9 cellular contexts compared by ENCODE assay signal in the genomic region with DNA sequence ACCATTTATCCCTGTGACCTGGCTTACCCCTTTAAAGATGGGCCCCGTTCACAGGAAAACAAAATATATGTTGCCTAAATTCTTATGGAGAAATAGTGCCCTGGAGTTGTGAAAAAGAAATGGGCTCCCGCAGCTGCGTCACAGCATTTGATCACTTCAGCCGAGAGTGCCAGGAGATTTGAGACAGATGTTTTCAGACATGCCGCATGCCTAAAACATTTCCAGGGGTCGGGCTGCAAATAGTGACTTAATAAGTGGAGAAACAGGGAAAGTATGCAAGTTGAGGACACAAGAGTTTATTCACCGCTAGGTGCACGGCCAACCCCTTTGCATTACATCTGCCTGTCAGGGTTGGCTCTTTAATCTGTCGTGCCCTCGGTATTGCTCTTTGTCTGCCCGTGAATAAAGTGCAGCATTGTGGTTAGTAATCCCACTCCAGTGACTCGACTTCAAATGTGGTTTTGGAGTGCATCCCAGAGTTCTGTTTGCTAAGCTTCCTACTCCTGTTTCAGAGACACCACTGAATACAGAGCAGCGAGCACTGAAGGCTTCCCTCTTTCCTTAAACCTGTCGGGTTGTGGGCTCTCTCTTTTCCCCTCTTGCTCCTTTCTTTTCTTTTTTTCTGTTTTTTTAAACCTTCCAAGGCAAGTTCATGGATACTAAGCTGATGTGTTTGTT.
DNase-seq lines count a peak whose midpoint lies in the region; ATAC-seq and TF ChIP-seq lines count a peak whose summit lies in the region.
"Had no signal": no experiment of that assay in that cellular context is flagged by ENCODE, and none has a peak within 500 bp of the region (broad histone marks: within the 10 kb centered on the region; RNA-seq: fewer than 3 reads in every experiment).

No MANE protein-coding gene starts in this region.

- no peaks in the 10 kb centered on the region for H3K36me3 Mint-ChIP-seq in activated T-helper 1 cell treated with anti-CD3 and anti-CD28 coated beads, Interleukin-12 subunit alpha, Interleukin-12 subunit beta, Interleukin-2, Interleukin-4 antibody, amounts not matched to agents 30 ng/mL and 10 ng/mL and 1 ng/mL, durations not matched to agents 14 hours and 24 hours and 36 hours (ENCODE audit: low read depth)
- H3K36me3 Mint-ChIP-seq in natural killer cell treated with Interleukin-12 subunit alpha and Interleukin-12 subunit beta and Interleukin-15 and Interleukin-18, amount 100 ng/mL, for 72 hours, result no peaks in the 10 kb centered on the region

- no peak overlapping the region for H3K4me3 Mint-ChIP-seq in activated T-helper 1 cell treated with anti-CD3 and anti-CD28 coated beads, Interleukin-12 subunit alpha, Interleukin-12 subunit beta, Interleukin-2, Interleukin-4 antibody, amounts not matched to agents 30 ng/mL and 10 ng/mL and 1 ng/mL, durations not matched to agents 14 hours and 24 hours and 36 hours
- H3K4me3 Mint-ChIP-seq in natural killer cell treated with Interleukin-12 subunit alpha and Interleukin-12 subunit beta and Interleukin-15 and Interleukin-18, amount 100 ng/mL, for 72 hours, result no peak overlapping the region
- H3K4me3 Mint-ChIP-seq: B cell had no signal

- H3K4me3 ChIP-seq in kidney epithelial cell (ENCODE audit: low read depth, low read length), result peak overlapping the region; percentile 16

- H3K27ac ChIP-seq in substantia nigra (ENCODE audit: low read depth, low read length, poor library complexity, severe bottlenecking), result peak overlapping the region; percentile 35

- intact Hi-C loops in Right ventricle myocardium inferior (cut with DNase I) (loop anchor here (5.0 kb wide), 2 partner anchors 42 to 83 kb away; no protein-coding TSS in a partner anchor), cardiac septum (cut with DNase I) (loop anchor here (5.0 to 10.0 kb wide), 3 partner anchors 78 to 359 kb away; no protein-coding TSS in a partner anchor)
- intact Hi-C loops in activated T-helper 1 cell treated with anti-CD3 and anti-CD28 coated beads, Interleukin-12 subunit alpha, Interleukin-12 subunit beta, Interleukin-2, Interleukin-4 antibody, amounts not matched to agents 30 ng/mL and 10 ng/mL and 1 ng/mL, durations not matched to agents 14 hours and 24 hours and 36 hours (cut with micrococcal nuclease), result no loop called here

- no peaks in the 10 kb centered on the region for H3K9me3 Mint-ChIP-seq in activated T-helper 1 cell treated with anti-CD3 and anti-CD28 coated beads, Interleukin-12 subunit alpha, Interleukin-12 subunit beta, Interleukin-2, Interleukin-4 antibody, amounts not matched to agents 30 ng/mL and 10 ng/mL and 1 ng/mL, durations not matched to agents 14 hours and 24 hours and 36 hours
- no peaks in the 10 kb centered on the region for H3K9me3 Mint-ChIP-seq in natural killer cell treated with Interleukin-12 subunit alpha and Interleukin-12 subunit beta and Interleukin-15 and Interleukin-18, amount 100 ng/mL, for 72 hours

- DNase-seq in Right ventricle myocardium inferior (ENCODE audit: missing footprints), result peak; percentile 67
- DNase-seq in cardiac septum (ENCODE audit: low spot score), result no peak
- DNase-seq in astrocyte of the hippocampus (ENCODE audit: low read depth, low spot score), result peak; percentile 98
- DNase-seq in kidney epithelial cell (ENCODE audit: low read depth), result peak; percentile 82
- peak in 30 of 49 donors; percentile 2 to 67 (median 34) for DNase-seq in substantia nigra (lab: John Stamatoyannopoulos, UW)
- no peak for DNase-seq in activated T-helper 1 cell treated with anti-CD3 and anti-CD28 coated beads, Interleukin-12 subunit alpha, Interleukin-12 subunit beta, Interleukin-2, Interleukin-4 antibody, amounts not matched to agents 30 ng/mL and 10 ng/mL and 1 ng/mL, durations not matched to agents 14 hours and 24 hours and 36 hours (ENCODE audit: low spot score)
- no peak for DNase-seq in natural killer cell treated with Interleukin-12 subunit alpha and Interleukin-12 subunit beta and Interleukin-15 and Interleukin-18, amount 100 ng/mL, for 72 hours (ENCODE audit: low spot score)

- H3K36me3 ChIP-seq in kidney epithelial cell (ENCODE audit: control insufficient read depth, insufficient read depth, low read length), result no peaks in the 10 kb centered on the region

- no peak for TF ChIP-seq CTCF in kidney epithelial cell (IDR thresholded peaks at IDR 0.05; ENCODE audit: insufficient read depth, low read length, poor library complexity, severe bottlenecking)

- no peaks in the 10 kb centered on the region for H3K27me3 ChIP-seq in kidney epithelial cell (ENCODE audit: control insufficient read depth, insufficient read depth, low read length)

- ATAC-seq in Right ventricle myocardium inferior (peak; percentile 78), GM21515 (IDR thresholded peaks at IDR 0.05; ENCODE audit: unreplicated experiment) (no peak)
- ATAC-seq in natural killer cell treated with Interleukin-12 subunit alpha and Interleukin-12 subunit beta and Interleukin-15 and Interleukin-18, amount 100 ng/mL, for 72 hours, result no peak

- no peaks in the 10 kb centered on the region for H3K4me1 Mint-ChIP-seq in activated T-helper 1 cell treated with anti-CD3 and anti-CD28 coated beads, Interleukin-12 subunit alpha, Interleukin-12 subunit beta, Interleukin-2, Interleukin-4 antibody, amounts not matched to agents 30 ng/mL and 10 ng/mL and 1 ng/mL, durations not matched to agents 14 hours and 24 hours and 36 hours (ENCODE audit: low read depth)
- peaks cover 0 to 4% of the 10 kb centered on the region in 2 donors for H3K4me1 Mint-ChIP-seq in natural killer cell treated with Interleukin-12 subunit alpha and Interleukin-12 subunit beta and Interleukin-15 and Interleukin-18, amount 100 ng/mL, for 72 hours (ENCODE audit: low read depth in 2 of 2)
- H3K4me1 Mint-ChIP-seq: B cell had no signal

- H3K27me3 Mint-ChIP-seq in activated T-helper 1 cell treated with anti-CD3 and anti-CD28 coated beads, Interleukin-12 subunit alpha, Interleukin-12 subunit beta, Interleukin-2, Interleukin-4 antibody, amounts not matched to agents 30 ng/mL and 10 ng/mL and 1 ng/mL, durations not matched to agents 14 hours and 24 hours and 36 hours (ENCODE audit: insufficient read depth), result peaks cover 4% of the 10 kb centered on the region
- peaks cover 3 to 9% of the 10 kb centered on the region in 2 donors for H3K27me3 Mint-ChIP-seq in natural killer cell treated with Interleukin-12 subunit alpha and Interleukin-12 subunit beta and Interleukin-15 and Interleukin-18, amount 100 ng/mL, for 72 hours

- no peak overlapping the region for H3K27ac Mint-ChIP-seq in activated T-helper 1 cell treated with anti-CD3 and anti-CD28 coated beads, Interleukin-12 subunit alpha, Interleukin-12 subunit beta, Interleukin-2, Interleukin-4 antibody, amounts not matched to agents 30 ng/mL and 10 ng/mL and 1 ng/mL, durations not matched to agents 14 hours and 24 hours and 36 hours
- H3K27ac Mint-ChIP-seq in natural killer cell treated with Interleukin-12 subunit alpha and Interleukin-12 subunit beta and Interleukin-15 and Interleukin-18, amount 100 ng/mL, for 72 hours, result no peak overlapping the region
- H3K27ac Mint-ChIP-seq: B cell had no signal

Comparison
In these comparisons a context has a peak if more than half of its experiments do, and no peak if none do; other contexts are left out.
1. DNase-seq: peak in Right ventricle myocardium inferior (single experiment), astrocyte of the hippocampus (single experiment), kidney epithelial cell (single experiment) and substantia nigra (30 of 49); none in cardiac septum (single experiment), activated T-helper 1 cell treated with anti-CD3 and anti-CD28 coated beads, Interleukin-12 subunit alpha, Interleukin-12 subunit beta, Interleukin-2, Interleukin-4 antibody, amounts not matched to agents 30 ng/mL and 10 ng/mL and 1 ng/mL, durations not matched to agents 14 hours and 24 hours and 36 hours (single experiment) and natural killer cell treated with Interleukin-12 subunit alpha and Interleukin-12 subunit beta and Interleukin-15 and Interleukin-18, amount 100 ng/mL, for 72 hours (single experiment).